ENCODE assay signal across 27 cellular contexts in the genomic region with DNA sequence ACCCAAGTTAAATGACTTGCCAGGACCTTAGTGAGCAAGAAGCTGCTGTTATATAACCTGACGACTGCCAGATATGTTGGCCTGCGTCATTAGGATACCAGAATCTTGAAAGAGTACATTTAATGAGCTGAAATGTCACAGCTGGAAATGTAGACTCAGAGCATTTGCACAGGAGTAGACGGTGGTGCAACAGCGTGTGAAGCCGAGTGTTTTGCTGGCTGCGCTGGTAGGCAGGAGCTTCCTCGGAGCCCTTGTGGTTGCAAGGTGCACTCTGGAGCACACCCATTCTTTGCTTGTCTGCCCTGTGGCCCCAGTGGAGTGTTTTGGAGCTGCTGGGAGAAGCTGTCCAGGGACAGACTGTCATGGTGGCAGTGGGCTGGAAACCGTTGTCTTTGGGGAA.
"Had no signal": no experiment of that assay in that cellular context is flagged by ENCODE, and none has a peak within 500 bp of the region (broad histone marks: within the 10 kb centered on the region; RNA-seq: fewer than 3 reads in every experiment).

No MANE protein-coding gene starts in this region.

- DNase-seq: activated CD4-positive, alpha-beta T cell treated with anti-CD3 and anti-CD28 coated beads for 4 hours; activated CD4-positive, alpha-beta T cell treated with anti-CD3 and anti-CD28 coated beads, Interleukin-2, amount 50 U/mL, for 48 hours; activated CD8-positive, alpha-beta memory T cell treated with anti-CD3 and anti-CD28 coated beads for 24 hours; activated effector memory CD4-positive, alpha-beta T cell treated with anti-CD3 and anti-CD28 coated beads, Interleukin-2, amount 50 U/mL, for 16 hours; activated naive CD4-positive, alpha-beta T cell treated with anti-CD3 and anti-CD28 coated beads for 36 hours; activated naive CD8-positive, alpha-beta T cell treated with anti-CD3 and anti-CD28 coated beads for 36 hours; adrenal gland; aorta; body of pancreas; effector memory CD4-positive, alpha-beta T cell; foreskin keratinocyte; heart right ventricle; naive B cell; nephron progenitor cell; retina; stimulated activated CD4-positive, alpha-beta T cell treated with anti-CD3 and anti-CD28 coated beads, Interleukin-15, amount 100 ng/mL, for 24 hours; stimulated activated CD4-positive, alpha-beta T cell treated with anti-CD3 and anti-CD28 coated beads, Interleukin-2, amount 100 ng/mL, for 24 hours; stimulated activated naive CD4-positive, alpha-beta T cell had no signal

- H3K27me3 Mint-ChIP-seq: activated naive CD8-positive, alpha-beta T cell treated with anti-CD3 and anti-CD28 coated beads for 36 hours; naive B cell had no signal

- H3K4me3 Mint-ChIP-seq: activated naive CD4-positive, alpha-beta T cell treated with anti-CD3 and anti-CD28 coated beads for 36 hours; activated naive CD8-positive, alpha-beta T cell treated with anti-CD3 and anti-CD28 coated beads for 36 hours; naive B cell; nephron progenitor cell had no signal

- H3K9me3 ChIP-seq: adrenal gland, body of pancreas, heart right ventricle, neutrophil, prostate gland, tibial nerve had no signal

- ATAC-seq: body of pancreas, esophagus mucosa, foreskin keratinocyte, left lobe of liver had no signal

- H3K4me1 ChIP-seq: adrenal gland, body of pancreas, foreskin keratinocyte, prostate gland had no signal

- H3K9me3 Mint-ChIP-seq: activated naive CD4-positive, alpha-beta T cell treated with anti-CD3 and anti-CD28 coated beads for 36 hours; activated naive CD8-positive, alpha-beta T cell treated with anti-CD3 and anti-CD28 coated beads for 36 hours; naive B cell; nephron progenitor cell had no signal

- H3K27ac ChIP-seq: adrenal gland, body of pancreas, coronary artery, dorsolateral prefrontal cortex, foreskin keratinocyte, heart right ventricle, neutrophil, prostate gland, tibial nerve had no signal

- H3K27ac Mint-ChIP-seq: activated naive CD4-positive, alpha-beta T cell treated with anti-CD3 and anti-CD28 coated beads for 36 hours; activated naive CD8-positive, alpha-beta T cell treated with anti-CD3 and anti-CD28 coated beads for 36 hours; nephron progenitor cell had no signal

- H3K27me3 ChIP-seq: adrenal gland, body of pancreas, dorsolateral prefrontal cortex, foreskin keratinocyte, heart right ventricle, neutrophil, tibial nerve had no signal

- H3K4me2 ChIP-seq: smooth muscle cell had no signal

- H3K4me3 ChIP-seq: adrenal gland, body of pancreas, coronary artery, dorsolateral prefrontal cortex, heart right ventricle, lung, prostate gland, smooth muscle cell, tibial nerve had no signal
